ENCODE assay signal across 8 cellular contexts in genomic region chr10:17001961-17002749, GRCh38.
DNase-seq lines count a peak whose midpoint lies in the region; ATAC-seq and TF ChIP-seq lines count a peak whose summit lies in the region.

No MANE protein-coding gene starts in this region.

- TF ChIP-seq POLR2A in gastrocnemius medialis (IDR thresholded peaks at IDR 0.05) = no peak

- peak overlapping the region; percentile 21 for H3K27ac ChIP-seq in CD4-positive, alpha-beta T cell (ENCODE audit: low read depth, low read length)
- peak overlapping the region; percentile 53 to 60 (median 56) for H3K27ac ChIP-seq in gastrocnemius medialis

- intact Hi-C loops in CD4-positive, alpha-beta T cell (cut with DNase I, micrococcal nuclease) = loop anchor here in 1 of 2 experiments (1.0 to 10.0 kb wide), 3 partner anchors 157 to 226 kb away; partner anchors contain the start of gene VIM
- intact Hi-C loops in gastrocnemius medialis (cut with DNase I; ENCODE audit: low total_unique reads) = loop anchor here (5.0 kb wide), 3 partner anchors 35 to 225 kb away; partner anchors contain the start of gene VIM

- peak; percentile 40 for ATAC-seq in CD4-positive, alpha-beta T cell (ENCODE audit: poor library complexity)
- ATAC-seq in GM21723 (IDR thresholded peaks at IDR 0.05; ENCODE audit: unreplicated experiment) (peak; percentile 77), gastrocnemius medialis (peak; percentile 62 to 78)

- peaks cover 0 to 3% of the 10 kb centered on the region in 2 donors for H3K4me1 ChIP-seq in gastrocnemius medialis

- no peak overlapping the region for H3K4me3 ChIP-seq in gastrocnemius medialis

- H3K36me3 Mint-ChIP-seq in CD4-positive, alpha-beta T cell (ENCODE audit: low read depth) = no peaks in the 10 kb centered on the region
- peaks cover 24% of the 10 kb centered on the region for H3K36me3 Mint-ChIP-seq in endothelial cell (ENCODE audit: low read depth, unreplicated experiment)

- peak in 1 of 10 experiments; percentile 38 for DNase-seq in CD4-positive, alpha-beta T cell
- DNase-seq in RPMI7951 (ENCODE audit: low read depth) (peak; percentile 96), endothelial cell (ENCODE audit: low spot score) (no peak), gastrocnemius medialis (peak; percentile 15 to 46), NCI-H2227 (lab: John Stamatoyannopoulos, UW; ENCODE audit: unreplicated experiment) (no peak), GDM1 (lab: John Stamatoyannopoulos, UW) (no peak), NCI-H1417 (lab: John Stamatoyannopoulos, UW) (no peak)

- in situ Hi-C loops in gastrocnemius medialis (cut with MboI; ENCODE audit: low sequenced_read_pairs in 4 of 4) = no loop called here

- POLR2A ChIA-PET in CD4-positive, alpha-beta T cell (lab: Charles Lee) = interaction anchor here (0.6 to 1.7 kb wide), 5 partner anchors 22 to 229 kb away, joined by 3 to 9 read pairs (median 4); partner anchors contain the start of gene RSU1

- no peak for TF ChIP-seq CTCF in CD4-positive, alpha-beta T cell (IDR thresholded peaks at IDR 0.05)
- TF ChIP-seq CTCF in endothelial cell (IDR thresholded peaks at IDR 0.05; ENCODE audit: unreplicated experiment) = no peak
- no peak for TF ChIP-seq CTCF in gastrocnemius medialis (IDR thresholded peaks at IDR 0.05 in 4 of 5, conservative IDR thresholded peaks at IDR 0.05 in 1 of 5)

- H3K9me3 ChIP-seq in CD4-positive, alpha-beta T cell (ENCODE audit: control insufficient read depth, low read length) = no peaks in the 10 kb centered on the region
- H3K9me3 ChIP-seq in gastrocnemius medialis = no peaks in the 10 kb centered on the region

- H3K4me1 Mint-ChIP-seq in CD4-positive, alpha-beta T cell (ENCODE audit: low read depth) = peaks cover 66% of the 10 kb centered on the region
- H3K4me1 Mint-ChIP-seq in endothelial cell (ENCODE audit: unreplicated experiment) = peaks cover 46% of the 10 kb centered on the region

- peak overlapping the region; percentile 59 for H3K4me3 Mint-ChIP-seq in CD4-positive, alpha-beta T cell
- H3K4me3 Mint-ChIP-seq in endothelial cell (ENCODE audit: unreplicated experiment) = no peak overlapping the region

- no peaks in the 10 kb centered on the region for H3K27me3 ChIP-seq in CD4-positive, alpha-beta T cell (ENCODE audit: control insufficient read depth, insufficient read depth, low read length)
- no peaks in the 10 kb centered on the region for H3K27me3 ChIP-seq in gastrocnemius medialis

- H3K27ac Mint-ChIP-seq in CD4-positive, alpha-beta T cell = peak overlapping the region; percentile 95
- peak overlapping the region; percentile 90 for H3K27ac Mint-ChIP-seq in endothelial cell (ENCODE audit: unreplicated experiment)

- no peaks in the 10 kb centered on the region for H3K27me3 Mint-ChIP-seq in CD4-positive, alpha-beta T cell
- H3K27me3 Mint-ChIP-seq in endothelial cell (ENCODE audit: unreplicated experiment) = peaks cover 5% of the 10 kb centered on the region

- no peaks in the 10 kb centered on the region for H3K9me3 Mint-ChIP-seq in CD4-positive, alpha-beta T cell
- no peaks in the 10 kb centered on the region for H3K9me3 Mint-ChIP-seq in endothelial cell (ENCODE audit: unreplicated experiment)

- no peaks in the 10 kb centered on the region for H3K36me3 ChIP-seq in gastrocnemius medialis

- CTCF ChIA-PET in CD4-positive, alpha-beta T cell (lab: Charles Lee) = interaction anchor here (0.6 to 1.0 kb wide), 3 partner anchors 28 to 228 kb away, joined by 3 read pairs; partner anchors contain the start of gene TRDMT1

Comparison
In these comparisons a context has a peak if more than half of its experiments do, and no peak if none do; other contexts are left out.
1. DNase-seq: peak in RPMI7951 (single experiment) and gastrocnemius medialis (2 of 2); none in endothelial cell (single experiment), NCI-H2227 (single experiment), GDM1 (single experiment) and NCI-H1417 (0 of 3).
2. Peak in every context shown above with its lines, with median percentiles within 50 percentile points of each other: ATAC-seq.